1 cellular context compared by ENCODE assay signal in the genomic region with DNA sequence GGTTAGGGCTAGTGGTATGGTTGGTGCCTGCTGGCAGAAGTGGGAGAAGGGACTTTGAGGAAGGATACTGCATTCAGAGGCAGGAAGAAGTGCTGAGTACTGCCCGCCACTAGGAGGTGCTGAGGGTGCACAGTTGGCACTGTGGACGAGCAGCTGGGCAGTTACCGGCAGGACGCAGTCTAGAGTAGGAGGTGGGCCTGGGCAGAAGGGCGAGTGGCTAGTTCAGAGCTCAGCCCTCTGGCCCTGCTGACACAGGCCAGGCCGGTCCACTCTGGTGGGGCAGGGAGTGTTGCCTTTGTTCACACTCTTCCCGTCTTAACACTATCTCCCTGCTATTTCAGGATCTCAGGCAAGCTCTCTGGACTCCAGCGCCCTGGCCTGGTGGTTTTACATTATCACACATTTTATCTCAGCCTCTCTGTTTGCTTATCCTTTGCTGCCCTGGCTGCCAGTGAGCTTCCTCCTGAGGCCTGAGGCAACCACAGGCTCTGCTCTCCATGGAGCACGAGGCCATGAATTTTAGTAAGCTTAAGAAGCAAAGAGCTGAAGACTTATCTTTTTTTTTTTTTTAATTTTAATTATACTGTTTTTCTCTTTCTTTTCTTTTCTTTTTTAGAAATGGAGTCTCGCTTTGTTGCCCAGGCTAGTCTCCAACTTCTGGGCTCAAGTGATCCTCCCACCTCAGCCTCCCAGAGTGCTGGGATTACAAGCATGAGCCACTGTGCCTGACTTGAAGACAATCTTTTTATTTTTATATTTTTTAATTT.
TF ChIP-seq lines count a peak whose summit lies in the region.

No MANE protein-coding gene starts in this region.

TF ChIP-seq in HCT116, 20 proteins besides CTCF, POLR2A, EP300 and RAD21 (continued from another document):
- TF ChIP-seq, protein P1, sequence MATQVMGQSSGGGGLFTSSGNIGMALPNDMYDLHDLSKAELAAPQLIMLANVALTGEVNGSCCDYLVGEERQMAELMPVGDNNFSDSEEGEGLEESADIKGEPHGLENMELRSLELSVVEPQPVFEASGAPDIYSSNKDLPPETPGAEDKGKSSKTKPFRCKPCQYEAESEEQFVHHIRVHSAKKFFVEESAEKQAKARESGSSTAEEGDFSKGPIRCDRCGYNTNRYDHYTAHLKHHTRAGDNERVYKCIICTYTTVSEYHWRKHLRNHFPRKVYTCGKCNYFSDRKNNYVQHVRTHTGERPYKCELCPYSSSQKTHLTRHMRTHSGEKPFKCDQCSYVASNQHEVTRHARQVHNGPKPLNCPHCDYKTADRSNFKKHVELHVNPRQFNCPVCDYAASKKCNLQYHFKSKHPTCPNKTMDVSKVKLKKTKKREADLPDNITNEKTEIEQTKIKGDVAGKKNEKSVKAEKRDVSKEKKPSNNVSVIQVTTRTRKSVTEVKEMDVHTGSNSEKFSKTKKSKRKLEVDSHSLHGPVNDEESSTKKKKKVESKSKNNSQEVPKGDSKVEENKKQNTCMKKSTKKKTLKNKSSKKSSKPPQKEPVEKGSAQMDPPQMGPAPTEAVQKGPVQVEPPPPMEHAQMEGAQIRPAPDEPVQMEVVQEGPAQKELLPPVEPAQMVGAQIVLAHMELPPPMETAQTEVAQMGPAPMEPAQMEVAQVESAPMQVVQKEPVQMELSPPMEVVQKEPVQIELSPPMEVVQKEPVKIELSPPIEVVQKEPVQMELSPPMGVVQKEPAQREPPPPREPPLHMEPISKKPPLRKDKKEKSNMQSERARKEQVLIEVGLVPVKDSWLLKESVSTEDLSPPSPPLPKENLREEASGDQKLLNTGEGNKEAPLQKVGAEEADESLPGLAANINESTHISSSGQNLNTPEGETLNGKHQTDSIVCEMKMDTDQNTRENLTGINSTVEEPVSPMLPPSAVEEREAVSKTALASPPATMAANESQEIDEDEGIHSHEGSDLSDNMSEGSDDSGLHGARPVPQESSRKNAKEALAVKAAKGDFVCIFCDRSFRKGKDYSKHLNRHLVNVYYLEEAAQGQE (IDR thresholded peaks at IDR 0.05; ENCODE audit: low read depth), result no peak
- TF ChIP-seq ELF1 (IDR thresholded peaks at IDR 0.05; ENCODE audit: borderline replicate concordance, low read depth), result no peak
- no peak for TF ChIP-seq EZH2 (IDR thresholded peaks at IDR 0.05)
- TF ChIP-seq, protein P2, sequence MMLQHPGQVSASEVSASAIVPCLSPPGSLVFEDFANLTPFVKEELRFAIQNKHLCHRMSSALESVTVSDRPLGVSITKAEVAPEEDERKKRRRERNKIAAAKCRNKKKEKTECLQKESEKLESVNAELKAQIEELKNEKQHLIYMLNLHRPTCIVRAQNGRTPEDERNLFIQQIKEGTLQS (IDR thresholded peaks at IDR 0.05), result no peak
- no peak for TF ChIP-seq FOSL1 (IDR thresholded peaks at IDR 0.05; ENCODE audit: low read depth)
